ENCODE assay signal across 24 cellular contexts in genomic region chr19:32253683-32254020, GRCh38.
DNase-seq lines count a peak whose midpoint lies in the region; FAIRE-seq and TF ChIP-seq lines count a peak whose summit lies in the region.
"Had no signal": no experiment of that assay in that cellular context is flagged by ENCODE, and none has a peak within 500 bp of the region (broad histone marks: within the 10 kb centered on the region; RNA-seq: fewer than 3 reads in every experiment).

No MANE protein-coding gene starts in this region.

- no peak for TF ChIP-seq CTCF in H1 (IDR thresholded peaks at IDR 0.05; ENCODE audit: control extremely low read depth in 1 of 3, insufficient read depth in 1 of 3, low read depth in 1 of 3, low read length in 3 of 3)

- H3K36me3 ChIP-seq in H1 (ENCODE audit: control insufficient read depth in 2 of 4, insufficient read depth in 4 of 4, low read length in 3 of 4) (no peaks in the 10 kb centered on the region), neuronal stem cell (replicated peaks in 1 of 2; ENCODE audit: control insufficient read depth in 2 of 2, insufficient read depth in 2 of 2, low read length in 2 of 2) (no peaks in the 10 kb centered on the region)
- H3K36me3 ChIP-seq: BE2C, BLaER1 had no signal

- no peaks in the 10 kb centered on the region for H3K23me2 ChIP-seq in H1 (ENCODE audit: low read depth, low read length)

- TF ChIP-seq RAD21 in H1 (IDR thresholded peaks at IDR 0.05 in 1 of 2, conservative IDR thresholded peaks at IDR 0.05 in 1 of 2; ENCODE audit: low read depth in 2 of 2, low read length in 2 of 2): no peak

- no peaks in the 10 kb centered on the region for H3K79me2 ChIP-seq in H1 (ENCODE audit: control insufficient read depth in 1 of 2, insufficient read depth in 2 of 2, low read length in 2 of 2)

- H2BK120ac ChIP-seq in H1 (replicated peaks; ENCODE audit: low read depth, low read length): no peak overlapping the region
- peak overlapping the region; percentile 56 for H2BK120ac ChIP-seq in neuronal stem cell (ENCODE audit: low read depth, low read length)

- no peak overlapping the region for H3K4me2 ChIP-seq in H1 (ENCODE audit: insufficient read depth in 1 of 2, low read depth in 2 of 2, low read length in 2 of 2)
- H3K4me2 ChIP-seq in neuronal stem cell (ENCODE audit: insufficient read depth, low read length, poor library complexity, severe bottlenecking): no peak overlapping the region
- H3K4me2 ChIP-seq: BLaER1 had no signal

- H4K20me1 ChIP-seq in H1 (replicated peaks in 1 of 2; ENCODE audit: control insufficient read depth in 1 of 2, insufficient read depth in 2 of 2, low read length in 2 of 2): no peaks in the 10 kb centered on the region
- H4K20me1 ChIP-seq: BLaER1 had no signal

- H3K9me3 ChIP-seq in H1 (ENCODE audit: insufficient read depth in 2 of 2, low read depth in 1 of 2, low read length in 1 of 2): no peaks in the 10 kb centered on the region
- peaks cover 0 to 2% of the 10 kb centered on the region in 2 donors for H3K9me3 ChIP-seq in neuronal stem cell (replicated peaks in 1 of 2; ENCODE audit: control insufficient read depth in 2 of 2, insufficient read depth in 1 of 2, low read depth in 1 of 2, low read length in 2 of 2)
- H3K9me3 ChIP-seq: BE2C, BLaER1, Caco-2 had no signal

- H3K27me3 ChIP-seq in H1 (replicated peaks in 1 of 4; ENCODE audit: control insufficient read depth in 3 of 4, extremely low read depth in 1 of 4, insufficient read depth in 3 of 4, low read length in 3 of 4) (no peaks in the 10 kb centered on the region; a peak in 1 of 7 replicates), neuronal stem cell (ENCODE audit: control insufficient read depth in 3 of 3, insufficient read depth in 3 of 3, low read depth in 1 of 3, low read length in 3 of 3) (peaks cover 0 to 5% (median 3%) of the 10 kb centered on the region in 3 experiments)
- H3K27me3 ChIP-seq: BE2C, BLaER1 had no signal

- H3K14ac ChIP-seq in H1 (ENCODE audit: insufficient read length) (no peak overlapping the region), neuronal stem cell (ENCODE audit: low read length) (no peak overlapping the region)

- no peak for FAIRE-seq in H1 (lab: Jason Lieb, UNC)
- FAIRE-seq: A204.1, D721Med, GM12878, GM12892, GM18507 had no signal

- no peak overlapping the region for H2BK20ac ChIP-seq in H1 (ENCODE audit: low read length)

- CTCF ChIA-PET in H1 (lab: Charles Lee; ENCODE audit: partially characterized antibody): interaction anchor here (1.1 to 2.1 kb wide), 3 partner anchors 12 to 1199 kb away, joined by 3 to 6 read pairs (median 5); no protein-coding TSS in a partner anchor

- H3K18ac ChIP-seq in H1 (ENCODE audit: extremely low read depth, low read length): no peak overlapping the region
- no peak overlapping the region for H3K18ac ChIP-seq in neuronal stem cell (ENCODE audit: low read length)

- WGBS in H1 (ENCODE audit: extremely low coverage in 1 of 2, insufficient coverage in 1 of 2, insufficient read length in 1 of 2, insufficient replicate concordance in 2 of 2, low coverage in 1 of 2, low lambda C conversion rate in 2 of 2, missing lambda C conversion rate in 1 of 2), 2 experiments: 96% methylated on average over 13 of the region's 13 CpGs; no CpG with 5 or more reads in 1 of the 2 experiments
- no CpG with 5 or more reads among the region's 13 CpGs for WGBS in neuronal stem cell (ENCODE audit: extremely low coverage in 2 of 2, insufficient read length in 2 of 2, insufficient replicate concordance in 1 of 2), 2 donors

- H3K23ac ChIP-seq in H1 (ENCODE audit: insufficient read length): no peak overlapping the region
- no peak overlapping the region for H3K23ac ChIP-seq in neuronal stem cell (ENCODE audit: low read depth, low read length, poor library complexity)

- H4K5ac ChIP-seq in H1 (ENCODE audit: insufficient read length, low read depth, low read length): no peak overlapping the region

- H2BK15ac ChIP-seq in H1 (ENCODE audit: low read length) (no peak overlapping the region), neuronal stem cell (ENCODE audit: low read length) (no peak overlapping the region)

- H3K9ac ChIP-seq in H1 (replicated peaks in 1 of 4; ENCODE audit: extremely low read depth in 1 of 4, low read depth in 3 of 4, low read length in 3 of 4) (no peak overlapping the region), neuronal stem cell (ENCODE audit: low read depth, low read length, poor library complexity) (no peak overlapping the region)
- H3K9ac ChIP-seq: BLaER1 had no signal

- POLR2A ChIA-PET in H1 (lab: Charles Lee; ENCODE audit: partially characterized antibody): no interaction called here

- H3K4me1 ChIP-seq in H1 (replicated peaks in 1 of 4; ENCODE audit: control insufficient read depth in 3 of 4, insufficient read depth in 4 of 4, low read length in 3 of 4) (no peaks in the 10 kb centered on the region), neuronal stem cell (ENCODE audit: control insufficient read depth in 2 of 2, insufficient read depth in 1 of 2, low read depth in 1 of 2, low read length in 2 of 2) (peaks cover 0 to 2% of the 10 kb centered on the region in 2 donors)
- H3K4me1 ChIP-seq: BE2C, BLaER1, Caco-2 had no signal

- H2AK5ac ChIP-seq in H1 (ENCODE audit: low read depth, low read length) (no peak overlapping the region; the same call in 1 of the 2 replicates), neuronal stem cell (ENCODE audit: low read depth, low read length) (peak overlapping the region; percentile 44)

- H4K91ac ChIP-seq in H1 (replicated peaks; ENCODE audit: insufficient read length, low read length): no peak overlapping the region
- no peak overlapping the region for H4K91ac ChIP-seq in neuronal stem cell (ENCODE audit: low read depth, low read length, poor library complexity)

- DNase-seq in H1 (ENCODE audit: low read depth in 1 of 2, low spot score in 2 of 2): peak in 1 of 2 experiments; percentile 35
- no peak for DNase-seq in neuronal stem cell (ENCODE audit: low spot score)
- DNase-seq in ureter (ENCODE audit: low spot score): peak; percentile 32
- DNase-seq in stimulated activated CD4-positive, alpha-beta T cell treated with anti-CD3 and anti-CD28 coated beads, Interleukin-4, amount 100 ng/mL, for 24 hours: no peak
- DNase-seq in stimulated activated CD4-positive, alpha-beta T cell treated with anti-CD3 and anti-CD28 coated beads, Interleukin-12 subunit alpha, Interleukin-12 subunit beta, amount 100 ng/mL, for 4 hours: no peak
- DNase-seq: 8988T; ACHN; BE2C; C1 segment of cervical spinal cord; Caco-2; Calu3; CD4-positive, alpha-beta T cell; CD8-positive, alpha-beta T cell; DMS53; DMS79; DND-41; EL; GDM1 had no signal

- H3K4ac ChIP-seq in H1 (replicated peaks; ENCODE audit: insufficient read length, low read depth, low read length) (no peak overlapping the region), neuronal stem cell (ENCODE audit: low read length) (no peak overlapping the region)

- no peak for TF ChIP-seq EP300 in H1 (IDR thresholded peaks at IDR 0.05; ENCODE audit: borderline replicate concordance in 1 of 2, low read depth in 2 of 2, low read length in 2 of 2)

- no peak for TF ChIP-seq POLR2A in H1 (IDR thresholded peaks at IDR 0.05; ENCODE audit: control extremely low read depth in 1 of 2, low read depth in 2 of 2, low read length in 2 of 2)

- H2AFZ ChIP-seq in H1 (ENCODE audit: low read length): no peak overlapping the region
- H2AFZ ChIP-seq in neuronal stem cell (ENCODE audit: low read length): no peak overlapping the region

- peak overlapping the region; percentile 31; the same call in 1 of the 2 replicates for H4K8ac ChIP-seq in H1 (ENCODE audit: extremely low read depth, insufficient read depth, low read length)
- H4K8ac ChIP-seq in neuronal stem cell (ENCODE audit: low read depth, low read length): peak overlapping the region; percentile 7

- no peak overlapping the region for H3K56ac ChIP-seq in H1 (replicated peaks; ENCODE audit: insufficient read length, low read depth, low read length)

- H3K4me3 ChIP-seq in H1 (ENCODE audit: extremely low read depth in 1 of 4, insufficient read depth in 2 of 4, low read depth in 3 of 4, low read length in 4 of 4) (no peak overlapping the region), neuronal stem cell (ENCODE audit: low read length in 2 of 2) (no peak overlapping the region)
- H3K4me3 ChIP-seq: BLaER1, GM12878 had no signal

- H2BK5ac ChIP-seq in H1 (ENCODE audit: low read depth, low read length) (no peak overlapping the region), neuronal stem cell (ENCODE audit: low read length) (no peak overlapping the region)

- H3K79me1 ChIP-seq in H1 (ENCODE audit: low read depth, low read length) (no peaks in the 10 kb centered on the region), neuronal stem cell (ENCODE audit: low read depth, low read length) (peaks cover 3% of the 10 kb centered on the region)

- no peak overlapping the region for H3K27ac ChIP-seq in H1 (ENCODE audit: low read depth, low read length)
- H3K27ac ChIP-seq in neuronal stem cell (replicated peaks; ENCODE audit: low read length): no peak overlapping the region
- H3K27ac ChIP-seq: BLaER1 had no signal

- H2BK12ac ChIP-seq in H1 (ENCODE audit: low read depth, low read length): no peak overlapping the region
- H2BK12ac ChIP-seq in neuronal stem cell (ENCODE audit: low read length): no peak overlapping the region

TF ChIP-seq in H1, 55 proteins besides CTCF, POLR2A, EP300 and RAD21:
- no peak for TF ChIP-seq TEAD4 (IDR thresholded peaks at IDR 0.05; ENCODE audit: low read depth, low read length)
- no peak for TF ChIP-seq POLR2AphosphoS5 (IDR thresholded peaks at IDR 0.05; ENCODE audit: low read depth, low read length)
- no peak for TF ChIP-seq ASH2L (IDR thresholded peaks at IDR 0.05; ENCODE audit: low read length)
- TF ChIP-seq CBX8 (IDR thresholded peaks at IDR 0.05; ENCODE audit: borderline replicate concordance, low read depth, low read length): no peak
- TF ChIP-seq SP4 (IDR thresholded peaks at IDR 0.05; ENCODE audit: low read length): no peak
- no peak for TF ChIP-seq JUND (IDR thresholded peaks at IDR 0.05; ENCODE audit: low read length)
- no peak for TF ChIP-seq BCL11A (IDR thresholded peaks at IDR 0.05; ENCODE audit: low read depth in 2 of 2, low read length in 2 of 2)
- TF ChIP-seq MAFK (IDR thresholded peaks at IDR 0.05; ENCODE audit: low read depth, low read length): no peak
- no peak for TF ChIP-seq E2F6 (IDR thresholded peaks at IDR 0.05)
- no peak for TF ChIP-seq SP1 (IDR thresholded peaks at IDR 0.05; ENCODE audit: low read depth, low read length)
- TF ChIP-seq NRF1 (IDR thresholded peaks at IDR 0.05; ENCODE audit: low read depth, low read length): no peak
- no peak for TF ChIP-seq RXRA (IDR thresholded peaks at IDR 0.05; ENCODE audit: insufficient read depth, low read depth, low read length)
- no peak for TF ChIP-seq CBX5 (IDR thresholded peaks at IDR 0.05; ENCODE audit: low read depth, low read length)
